8 cellular contexts compared by ENCODE assay signal in the genomic region with DNA sequence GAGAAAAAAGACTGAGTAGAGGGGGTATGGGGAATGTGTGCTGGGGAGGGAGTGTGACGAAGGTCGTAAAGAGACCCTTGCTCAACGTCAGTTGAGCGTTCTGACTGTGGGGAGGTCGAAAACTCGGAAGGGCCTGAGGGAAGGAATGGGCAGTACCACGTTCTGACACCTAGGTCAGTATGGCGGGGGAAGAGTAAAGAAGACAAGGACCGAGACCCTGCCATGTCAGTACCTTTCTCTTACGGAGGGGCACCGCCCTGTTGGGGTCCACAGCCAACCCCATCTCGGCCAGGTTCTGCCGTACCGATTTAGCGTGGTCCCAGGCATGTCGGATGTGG. TPM values are rescaled to one million over a fixed set of nuclear protein-coding genes. Genes with fewer than 3 reads are reported as not detected.
DNase-seq lines count a peak whose midpoint lies in the region; ATAC-seq and TF ChIP-seq lines count a peak whose summit lies in the region.

No MANE protein-coding gene starts in this region.

- peaks cover 76% of the 10 kb centered on the region for H3K36me3 Mint-ChIP-seq in activated B cell treated with CpG ODN at 0.5 μM for 24 hours (ENCODE audit: low read depth)

- no peak for ATAC-seq in activated B cell treated with CpG ODN at 0.5 μM for 24 hours (ENCODE audit: low read depth)

- H3K27ac ChIP-seq in right atrium auricular region: peak overlapping the region; percentile 91 to 93

- H3K27me3 ChIP-seq in HAP-1 (ENCODE audit: low read depth) (no peaks in the 10 kb centered on the region), right atrium auricular region (no peaks in the 10 kb centered on the region)

- H3K27me3 Mint-ChIP-seq in activated B cell treated with CpG ODN at 0.5 μM for 24 hours: no peaks in the 10 kb centered on the region

- peaks cover 4% of the 10 kb centered on the region; the same call in 1 of the 2 replicates for H3K4me1 ChIP-seq in HAP-1
- H3K4me1 ChIP-seq in right atrium auricular region: peaks cover 0 to 32% of the 10 kb centered on the region in 2 donors

- peaks cover 30% of the 10 kb centered on the region for H3K4me1 Mint-ChIP-seq in activated B cell treated with CpG ODN at 0.5 μM for 24 hours

- H3K4me3 Mint-ChIP-seq in activated B cell treated with CpG ODN at 0.5 μM for 24 hours: peak overlapping the region; percentile 100

- no peaks in the 10 kb centered on the region for H3K9me3 ChIP-seq in HAP-1
- no peaks in the 10 kb centered on the region for H3K9me3 ChIP-seq in right atrium auricular region

- H3K36me3 ChIP-seq in HAP-1 (replicated peaks): peaks cover 52% of the 10 kb centered on the region
- H3K36me3 ChIP-seq in right atrium auricular region: peaks cover 46% of the 10 kb centered on the region

- H3K9me3 Mint-ChIP-seq in activated B cell treated with CpG ODN at 0.5 μM for 24 hours: no peaks in the 10 kb centered on the region

- in situ Hi-C loops in HAP-1 (cut with MboI; ENCODE audit: low sequenced_read_pairs): no loop called here

- TF ChIP-seq CTCF in activated B cell treated with CpG ODN at 0.5 μM for 24 hours (IDR thresholded peaks at IDR 0.05) (no peak), right atrium auricular region (IDR thresholded peaks at IDR 0.05) (no peak)

- intact Hi-C loops in activated B cell treated with CpG ODN at 0.5 μM for 24 hours (cut with micrococcal nuclease): loop anchor here (1.0 to 10.0 kb wide), 9 partner anchors 15 to 1039 kb away; a partner anchor contains a TSS

- CTCF ChIA-PET in activated B cell treated with CpG ODN at 0.5 μM for 24 hours (lab: Charles Lee): no interaction called here

- POLR2A ChIA-PET in activated B cell treated with CpG ODN at 0.5 μM for 24 hours (lab: Charles Lee): interaction anchor here (0.6 to 4.2 kb wide), 9 partner anchors 12 to 155 kb away, joined by 3 to 45 read pairs (median 5); a partner anchor contains a TSS

- peak overlapping the region; percentile 100 for H3K27ac Mint-ChIP-seq in activated B cell treated with CpG ODN at 0.5 μM for 24 hours

- peak overlapping the region; percentile 73 for H3K4me3 ChIP-seq in HAP-1
- peak overlapping the region; percentile 79 to 89 for H3K4me3 ChIP-seq in right atrium auricular region
- H3K4me3 ChIP-seq in skeletal muscle cell (ENCODE audit: low read depth, low read length): peak overlapping the region; percentile 83

- DNase-seq in AG08395 (ENCODE audit: low spot score) (peak; percentile 18), HAP-1 (ENCODE audit: low spot score in 2 of 2) (peak; percentile 34 to 52), activated B cell treated with CpG ODN at 0.5 μM for 24 hours (no peak), right atrium auricular region (ENCODE audit: low spot score) (no peak), skeletal muscle cell (ENCODE audit: low read depth) (no peak), DMS79 (lab: John Stamatoyannopoulos, UW) (no peak), mucosa of gallbladder (ENCODE audit: low spot score) (no peak), GM19238 (ENCODE audit: insufficient read length, low spot score) (no peak)

RNA-seq across cellular contexts. Expression of a gene that starts 0.4 kb away (rescaled TPM):
- 50.9 and 65.1 TPM in 2 replicates for total RNA-seq in activated B cell treated with CpG ODN at 0.5 μM for 24 hours
- total RNA-seq in right atrium auricular region: 10 to 100 TPM; 11.8 to 16.0 TPM
- 10.1 TPM for total RNA-seq in mucosa of gallbladder

RNA-seq across cellular contexts. Expression of a gene that starts 0.6 kb away (rescaled TPM):
- total RNA-seq in activated B cell treated with CpG ODN at 0.5 μM for 24 hours (113 and 116 TPM in 2 replicates), right atrium auricular region (100 to 1,000 TPM; 231 to 249 TPM), mucosa of gallbladder (125 TPM)

RNA-seq across cellular contexts. Expression of a gene that starts 22.7 kb away (rescaled TPM):
- total RNA-seq in activated B cell treated with CpG ODN at 0.5 μM for 24 hours (10.9 and 14.3 TPM in 2 replicates), right atrium auricular region (1 to 10 TPM; 4.0 to 5.8 TPM), mucosa of gallbladder (6.6 TPM)

RNA-seq across cellular contexts. Expression of a gene that starts 26.4 kb away (rescaled TPM):
- total RNA-seq in activated B cell treated with CpG ODN at 0.5 μM for 24 hours (56.6 and 57.5 TPM in 2 replicates), right atrium auricular region (100 to 1,000 TPM; 118 to 141 TPM), mucosa of gallbladder (113 TPM)

RNA-seq across cellular contexts. Expression of a gene that starts 28.4 kb away (rescaled TPM):
- 29.5 and 48.9 TPM in 2 replicates for total RNA-seq in activated B cell treated with CpG ODN at 0.5 μM for 24 hours
- total RNA-seq in right atrium auricular region: 100 to 1,000 TPM; 241 to 341 TPM
- total RNA-seq in mucosa of gallbladder: 119 TPM

Comparison
In these comparisons a context has a peak if more than half of its experiments do, and no peak if none do; other contexts are left out.
1. DNase-seq: peak in AG08395 (single experiment) and HAP-1 (2 of 2); none in activated B cell treated with CpG ODN at 0.5 μM for 24 hours (single experiment), right atrium auricular region (single experiment), skeletal muscle cell (single experiment), DMS79 (single experiment), mucosa of gallbladder (single experiment) and GM19238 (single experiment).
2. Peak in every context shown above with its lines, with median percentiles within 50 percentile points of each other: H3K4me3 ChIP-seq.